ENCODE assay signal across 22 cellular contexts in the genomic region with DNA sequence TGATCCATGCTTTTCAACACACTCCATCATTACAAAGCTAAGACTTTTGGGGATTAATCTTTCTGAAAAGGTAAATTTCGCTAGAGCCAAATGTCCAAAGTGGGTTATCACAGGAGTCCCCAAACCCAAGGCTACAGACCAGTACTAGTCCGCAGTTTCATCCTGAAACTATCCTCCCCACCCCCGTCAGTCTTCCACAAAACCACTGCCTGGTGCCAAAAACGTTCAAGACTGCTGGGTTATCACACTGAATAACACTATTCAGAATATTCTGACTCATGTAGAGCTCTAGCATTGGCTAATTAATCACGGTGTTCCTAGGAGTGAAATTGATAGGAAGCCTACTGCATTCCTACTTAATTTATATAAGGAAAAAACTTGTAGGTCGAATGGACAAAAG. TPM values are rescaled to one million over a fixed set of nuclear protein-coding genes. Genes with fewer than 3 reads are reported as not detected.
DNase-seq lines count a peak whose midpoint lies in the region; ATAC-seq, FAIRE-seq and TF ChIP-seq lines count a peak whose summit lies in the region.
"Had no signal": no experiment of that assay in that cellular context is flagged by ENCODE, and none has a peak within 500 bp of the region (broad histone marks: within the 10 kb centered on the region; RNA-seq: fewer than 3 reads in every experiment).

No MANE protein-coding gene starts in this region.

- no peak overlapping the region for H3K4me2 ChIP-seq in GM12878 (ENCODE audit: control insufficient read depth, insufficient read depth)

- no peak for TF ChIP-seq EP300 in GM12878 (IDR thresholded peaks at IDR 0.05; ENCODE audit: borderline replicate concordance in 1 of 2, control insufficient read depth in 1 of 2, low read depth in 2 of 2, low read length in 2 of 2)

- in situ Hi-C loops in GM12878 (cut with MboI) = no loop called here

- ATAC-seq in left ventricle myocardium superior (peak; percentile 54), GM12878 (no peak)

- TF ChIP-seq POLR2A in GM12878 (IDR thresholded peaks at IDR 0.05; ENCODE audit: low read depth, low read length) = no peak

- H3K27me3 ChIP-seq in GM12878 (replicated peaks in 1 of 2; ENCODE audit: control insufficient read depth in 2 of 2, insufficient read depth in 2 of 2, low read length in 1 of 2) = no peaks in the 10 kb centered on the region
- H3K27me3 ChIP-seq: MG63, Peyer's patch, SJCRH30 had no signal

- H3K36me3 ChIP-seq in GM12878 (ENCODE audit: control insufficient read depth in 2 of 2, insufficient read depth in 2 of 2, low read length in 1 of 2) = peaks cover 0 to 1% of the 10 kb centered on the region in 2 experiments; a peak in 2 of 4 replicates
- H3K36me3 ChIP-seq: MG63, Peyer's patch had no signal

- no peaks in the 10 kb centered on the region for H3K9me3 ChIP-seq in GM12878 (replicated peaks; ENCODE audit: control insufficient read depth, insufficient read depth, low read length)
- H3K9me3 ChIP-seq: MG63, Peyer's patch had no signal

- H3K27ac ChIP-seq in GM12878 (ENCODE audit: control insufficient read depth, insufficient read depth) = no peak overlapping the region
- H3K27ac ChIP-seq: Peyer's patch, SJCRH30 had no signal

- no peak overlapping the region for H3K9ac ChIP-seq in GM12878 (ENCODE audit: control insufficient read depth, insufficient read depth, low read length)

- no peak for TF ChIP-seq RAD21 in GM12878 (IDR thresholded peaks at IDR 0.05; ENCODE audit: insufficient read depth, low read depth, low read length)

- POLR2A ChIA-PET in GM12878 (lab: Charles Lee) = no interaction called here

- RAD21 ChIA-PET in GM12878 (lab: Charles Lee; ENCODE audit: unreplicated experiment) = no interaction called here

- no peak for FAIRE-seq in GM12878 (lab: Jason Lieb, UNC)
- FAIRE-seq in urothelium cell line (lab: Jason Lieb, UNC) = no peak
- FAIRE-seq: GM19239, H1 had no signal

- no peaks in the 10 kb centered on the region for H4K20me1 ChIP-seq in GM12878 (ENCODE audit: control insufficient read depth, insufficient read depth)

- H3K4me3 ChIP-seq in GM12878 = no peak overlapping the region
- H3K4me3 ChIP-seq: MG63, Peyer's patch, SJCRH30 had no signal

- CTCF ChIA-PET in GM12878 (lab: Yijun Ruan, JAX) = interaction anchor here (1.6 kb wide), 1 partner anchor 10 kb away, joined by 3 read pairs; no protein-coding TSS in a partner anchor

- H3K4me1 ChIP-seq in GM12878 (ENCODE audit: control insufficient read depth, insufficient read depth, low read length) = 0 out of 2 replicates have a peak, but pooled peaks cover 2% of the 10 kb centered on the region

- SMC1A ChIA-PET in GM12878 (lab: Charles Lee; ENCODE audit: uncharacterized antibody, unreplicated experiment) = interaction anchor here (1.0 to 1.9 kb wide), 2 partner anchors 9 kb away, joined by 3 to 7 read pairs; no protein-coding TSS in a partner anchor

- WGBS in GM12878 (ENCODE audit: insufficient coverage, insufficient replicate concordance, low lambda C conversion rate, missing lambda C conversion rate) = 80% methylated on average over 6 of the region's 6 CpGs

- intact Hi-C loops in left ventricle myocardium superior (cut with micrococcal nuclease) (no loop called here), cardiac septum (cut with DNase I) (no loop called here), GM12878 (cut with micrococcal nuclease; ENCODE audit: unreplicated experiment) (no loop called here)

- no peak for DNase-seq in left ventricle myocardium superior
- no peak for DNase-seq in cardiac septum (ENCODE audit: low spot score)
- no peak for DNase-seq in GM12878 (ENCODE audit: low read depth, low spot score)
- DNase-seq in globus pallidus (ENCODE audit: low spot score) = peak; percentile 45
- no peak for DNase-seq in urothelium cell line (ENCODE audit: low spot score)
- no peak for DNase-seq in SW480 (ENCODE audit: low spot score)
- no peak for DNase-seq in DMS79 (lab: John Stamatoyannopoulos, UW)
- DNase-seq: 8988T; C1 segment of cervical spinal cord; CD8-positive, alpha-beta memory T cell; GF-D8; Kasumi-1; MG63; NCI-H1417; NCI-H187; NCI-H2227 treated with DMSO at 0.1 percent for 48 hours; NCI-H510A treated with DMSO at 0.1 percent for 48 hours; NCI-H82; Peyer's patch; SJCRH30 had no signal

- H2AFZ ChIP-seq in GM12878 (ENCODE audit: control insufficient read depth, low read depth, low read length) = no peak overlapping the region

- TF ChIP-seq CTCF in GM12878 (IDR thresholded peaks at IDR 0.05 in 2 of 3, conservative IDR thresholded peaks at IDR 0.05 in 1 of 3; ENCODE audit: control insufficient read depth in 2 of 3, extremely low read depth in 1 of 3, insufficient read depth in 1 of 3, low read depth in 3 of 3, low read length in 3 of 3) = no peak

- BruUV-seq in GM12878 (replicated peaks; lab: Mats Ljungman, UMichigan) = no TSS peak

- H3K79me2 ChIP-seq in GM12878 (ENCODE audit: control insufficient read depth, insufficient read depth, low read length) = peaks cover 65% of the 10 kb centered on the region

TF ChIP-seq in GM12878, 131 proteins besides CTCF, POLR2A, EP300 and RAD21:
- TF ChIP-seq SMAD1 (IDR thresholded peaks at IDR 0.05; ENCODE audit: low read depth, partially characterized antibody) (no peak), RUNX3 (IDR thresholded peaks at IDR 0.05; ENCODE audit: low read length) (0 out of 2 replicates have a peak, but pooled peaks have one; percentile 15)

RNA-seq across cellular contexts. Expression of gene ERP44, which starts 24.7 kb away (rescaled TPM):
- total RNA-seq in left ventricle myocardium superior (15.0 TPM), cardiac septum (14.8 TPM), GM12878 (2014; rRNA removed) (18.4 and 19.1 TPM in 2 replicates), GM12878 (2014; rRNA removed; fragmentation: Illumina TruSeq; extraction: Trizol) (27.2 and 28.0 TPM in 2 replicates), GM12878 (2021) (20.1 and 21.2 TPM in 2 replicates)
- 30.7 and 36.2 TPM in 2 replicates for total RNA-seq in GM12878 (2013; cell fraction: nucleolus; rRNA removed)
- polyA plus RNA-seq in GM12878 (2011; ENCODE audit: low read depth) = 16.7 TPM
- polyA plus RNA-seq in GM12878 (2011; rRNA removed) (11.5 and 12.0 TPM in 2 replicates), GM12878 (2014; fragmentation: Illumina TruSeq; extraction: Trizol) (28.7 and 34.6 TPM in 2 replicates), GM12878 (2014; fragmentation: Nextera tagmentation; extraction: Ambion mirVana) (10 to 100 TPM; 13.5 to 14.4 TPM), GM12878 (2014; rRNA removed) (17.3 TPM in 2 replicates), GM12878 (2016; fragmentation: Nextera tagmentation; extraction: Ambion mirVana) (10 to 100 TPM; 51.2 to 52.4 TPM)
- polyA plus RNA-seq in GM12878 (2011; cell fraction: cytosol; rRNA removed) = 5.2 and 6.4 TPM in 2 replicates
- polyA plus RNA-seq in GM12878 (2011; cell fraction: nucleus; rRNA removed) = 7.1 and 8.6 TPM in 2 replicates
- polyA plus RNA-seq in GM12878 (2012) = 22.3 and 27.6 TPM in 2 replicates
- polyA minus RNA-seq in GM12878 (2011; rRNA and poly(A)+ RNA removed) = 4.8 and 6.7 TPM in 2 replicates
- polyA minus RNA-seq in GM12878 (2011; cell fraction: cytosol; rRNA and poly(A)+ RNA removed) = 3.9 and 6.3 TPM in 2 replicates
- 10.2 and 17.9 TPM in 2 replicates for polyA minus RNA-seq in GM12878 (2011; cell fraction: nucleus; rRNA and poly(A)+ RNA removed)

RNA-seq across cellular contexts. Expression of gene INVS, which starts 24.9 kb away (rescaled TPM):
- total RNA-seq in left ventricle myocardium superior (6.1 TPM), cardiac septum (10.6 TPM), GM12878 (2014; rRNA removed) (20.7 and 20.8 TPM in 2 replicates), GM12878 (2014; rRNA removed; fragmentation: Illumina TruSeq; extraction: Trizol) (14.0 and 15.3 TPM in 2 replicates), GM12878 (2021) (13.9 and 14.2 TPM in 2 replicates)
- total RNA-seq in GM12878 (2013; cell fraction: nucleolus; rRNA removed) = 76.3 and 79.8 TPM in 2 replicates
- polyA plus RNA-seq in GM12878 (2011; ENCODE audit: low read depth) = 5.3 TPM
- polyA plus RNA-seq in GM12878 (2011; rRNA removed) (11.5 and 12.4 TPM in 2 replicates), GM12878 (2014; fragmentation: Illumina TruSeq; extraction: Trizol) (11.4 and 13.0 TPM in 2 replicates), GM12878 (2014; fragmentation: Nextera tagmentation; extraction: Ambion mirVana) (1 to 10 TPM in 1 of 2 experiments, under 1 TPM in 1; 0.93 to 1.0 TPM), GM12878 (2014; rRNA removed) (10.1 and 13.4 TPM in 2 replicates), GM12878 (2016; fragmentation: Nextera tagmentation; extraction: Ambion mirVana) (10 to 100 TPM; 13.4 to 13.9 TPM)
- polyA plus RNA-seq in GM12878 (2011; cell fraction: cytosol; rRNA removed) = 7.0 and 9.1 TPM in 2 replicates
- 18.3 and 19.0 TPM in 2 replicates for polyA plus RNA-seq in GM12878 (2011; cell fraction: nucleus; rRNA removed)
- polyA plus RNA-seq in GM12878 (2012) = 6.6 and 8.2 TPM in 2 replicates
- polyA minus RNA-seq in GM12878 (2011; rRNA and poly(A)+ RNA removed) = 24.2 and 36.5 TPM in 2 replicates
- polyA minus RNA-seq in GM12878 (2011; cell fraction: cytosol; rRNA and poly(A)+ RNA removed) = 5.5 and 6.1 TPM in 2 replicates
- polyA minus RNA-seq in GM12878 (2011; cell fraction: nucleus; rRNA and poly(A)+ RNA removed) = 28.4 and 34.3 TPM in 2 replicates
